Comparison of ENCODE assay signal across 11 cellular contexts in the genomic region with DNA sequence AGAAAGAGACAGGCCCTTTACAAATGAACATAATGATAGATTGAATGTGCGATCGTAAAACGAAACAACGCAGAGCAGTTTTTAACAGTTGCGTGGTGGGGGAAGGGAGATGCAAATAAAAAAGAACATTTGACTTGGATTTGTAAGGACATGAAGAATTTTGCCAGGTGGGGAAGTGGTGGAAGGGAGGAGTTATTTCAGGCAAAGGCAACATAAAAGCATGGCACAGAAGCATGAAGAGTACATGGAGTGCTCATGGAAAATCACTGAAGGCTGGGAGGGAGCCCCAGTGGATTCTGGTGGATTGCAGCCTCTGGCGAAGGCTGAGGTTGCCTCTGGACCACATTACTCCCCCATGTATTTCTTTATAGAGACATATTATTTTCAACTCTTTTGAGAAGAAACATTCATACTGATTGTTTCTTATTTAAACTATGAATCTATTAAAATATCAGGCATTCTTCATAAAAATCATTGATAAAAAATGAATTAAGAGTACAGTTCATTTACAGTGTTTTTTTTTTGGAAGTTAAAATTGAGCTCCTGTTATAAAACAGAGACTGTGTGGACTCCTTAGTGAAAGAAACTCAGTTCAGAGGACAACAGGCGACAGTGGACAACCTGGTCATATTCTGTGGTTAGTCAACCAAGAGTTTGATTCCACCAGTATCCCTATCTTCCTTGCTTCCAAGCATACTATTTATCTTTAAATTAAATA. TPM values are rescaled to one million over a fixed set of nuclear protein-coding genes. Genes with fewer than 3 reads are reported as not detected.
A peak's percentile ranks its signal among the peaks of the same experiment; 100 is the strongest.
DNase-seq lines count a peak whose midpoint lies in the region; ATAC-seq and TF ChIP-seq lines count a peak whose summit lies in the region.
"Had no signal": no experiment of that assay in that cellular context is flagged by ENCODE, and none has a peak within 500 bp of the region (broad histone marks: within the 10 kb centered on the region; RNA-seq: fewer than 3 reads in every experiment).

No MANE protein-coding gene starts in this region.

- H3K36me3 Mint-ChIP-seq in activated CD8-positive, alpha-beta T cell treated with anti-CD3 and anti-CD28 coated beads, Interleukin-2, amount 10 ng/mL, durations not matched to agents 7 days and 5 days (ENCODE audit: low read depth), result no peaks in the 10 kb centered on the region
- no peaks in the 10 kb centered on the region for H3K36me3 Mint-ChIP-seq in activated T-helper 2 cell treated with anti-CD3 and anti-CD28 coated beads, Interferon-gamma antibody, Interleukin-2, Interleukin-4, amounts not matched to agents 10 μg/mL and 5 μg/mL and 100 μg/mL, durations not matched to agents 14 hours and 24 hours and 36 hours (ENCODE audit: low read depth)

- peaks cover 4% of the 10 kb centered on the region; the same call in 1 of the 2 replicates for H3F3A ChIP-seq in PC-9 (ENCODE audit: insufficient read depth, low read depth)

- H3K27ac ChIP-seq in PC-9, result no peak overlapping the region
- H3K27ac ChIP-seq in heart right ventricle, result peak overlapping the region in 9 of 10 donors; percentile 34 to 82 (median 74)
- H3K27ac ChIP-seq in gastrocnemius medialis, result peak overlapping the region; percentile 35 to 63 (median 46)

- POLR2A ChIA-PET in PC-9 (lab: Charles Lee; ENCODE audit: unreplicated experiment), result interaction anchor here (0.7 kb wide), 1 partner anchor 214 kb away, joined by 3 read pairs; no protein-coding TSS in a partner anchor
- POLR2A ChIA-PET in activated CD8-positive, alpha-beta T cell treated with anti-CD3 and anti-CD28 coated beads, Interleukin-2, amount 10 ng/mL, durations not matched to agents 7 days and 5 days (lab: Charles Lee), result interaction anchor here (0.6 kb wide), 1 partner anchor 558 kb away, joined by 3 read pairs; no protein-coding TSS in a partner anchor

- H3K4me1 ChIP-seq in PC-9 (replicated peaks; ENCODE audit: insufficient read depth), result peaks cover 10% of the 10 kb centered on the region; the same call in 1 of the 2 replicates
- peaks cover 2 to 74% (median 59%) of the 10 kb centered on the region in 9 donors for H3K4me1 ChIP-seq in heart right ventricle
- H3K4me1 ChIP-seq in gastrocnemius medialis, result peaks cover 12 to 42% of the 10 kb centered on the region in 2 donors

- no peaks in the 10 kb centered on the region for H3K27me3 ChIP-seq in PC-9 (ENCODE audit: insufficient read depth, low read depth)
- H3K27me3 ChIP-seq in heart right ventricle, result no peaks in the 10 kb centered on the region
- no peaks in the 10 kb centered on the region for H3K27me3 ChIP-seq in gastrocnemius medialis
- H3K27me3 ChIP-seq: BE2C, upper lobe of right lung had no signal

- peaks cover 5% of the 10 kb centered on the region for H3K27me3 Mint-ChIP-seq in activated CD8-positive, alpha-beta T cell treated with anti-CD3 and anti-CD28 coated beads, Interleukin-2, amount 10 ng/mL, durations not matched to agents 7 days and 5 days (ENCODE audit: low read depth)
- H3K27me3 Mint-ChIP-seq in activated T-helper 2 cell treated with anti-CD3 and anti-CD28 coated beads, Interferon-gamma antibody, Interleukin-2, Interleukin-4, amounts not matched to agents 10 μg/mL and 5 μg/mL and 100 μg/mL, durations not matched to agents 14 hours and 24 hours and 36 hours (ENCODE audit: low read depth), result no peaks in the 10 kb centered on the region

- H4K20me1 ChIP-seq in PC-9 (ENCODE audit: insufficient read depth), result no peaks in the 10 kb centered on the region

- DNase-seq in PC-9 (no peak), heart right ventricle (no peak), gastrocnemius medialis (peak; percentile 25 to 32), A172 (ENCODE audit: low spot score) (no peak), NCI-H146 treated with DMSO at 0.1 percent for 48 hours (lab: John Stamatoyannopoulos, UW; ENCODE audit: unreplicated experiment) (no peak)
- DNase-seq in activated CD8-positive, alpha-beta T cell treated with anti-CD3 and anti-CD28 coated beads, Interleukin-2, amount 10 ng/mL, durations not matched to agents 7 days and 5 days, result no peak
- no peak for DNase-seq in activated T-helper 2 cell treated with anti-CD3 and anti-CD28 coated beads, Interferon-gamma antibody, Interleukin-2, Interleukin-4, amounts not matched to agents 10 μg/mL and 5 μg/mL and 100 μg/mL, durations not matched to agents 14 hours and 24 hours and 36 hours (ENCODE audit: low spot score)
- DNase-seq: BE2C, upper lobe of right lung had no signal

- ATAC-seq in GM19395 (IDR thresholded peaks at IDR 0.05; ENCODE audit: unreplicated experiment) (peak; percentile 17), heart right ventricle (peak in 3 of 8 donors; percentile 1 to 38 (median 13)), gastrocnemius medialis (peak; percentile 57 to 74)
- no peak for ATAC-seq in activated CD8-positive, alpha-beta T cell treated with anti-CD3 and anti-CD28 coated beads, Interleukin-2, amount 10 ng/mL, durations not matched to agents 7 days and 5 days

- no peaks in the 10 kb centered on the region for H3K9me2 ChIP-seq in PC-9 (ENCODE audit: insufficient read depth)

- peaks cover 2% of the 10 kb centered on the region for H3K4me1 Mint-ChIP-seq in activated CD8-positive, alpha-beta T cell treated with anti-CD3 and anti-CD28 coated beads, Interleukin-2, amount 10 ng/mL, durations not matched to agents 7 days and 5 days (ENCODE audit: low read depth)
- H3K4me1 Mint-ChIP-seq in activated T-helper 2 cell treated with anti-CD3 and anti-CD28 coated beads, Interferon-gamma antibody, Interleukin-2, Interleukin-4, amounts not matched to agents 10 μg/mL and 5 μg/mL and 100 μg/mL, durations not matched to agents 14 hours and 24 hours and 36 hours (ENCODE audit: low read depth), result peaks cover 6% of the 10 kb centered on the region

- H3K4me2 ChIP-seq in PC-9, result 0 out of 2 replicates have a peak overlapping the region, but pooled peaks have one; percentile 19

- CTCF ChIA-PET in PC-9 (lab: Charles Lee), result interaction anchor here (0.7 to 1.5 kb wide), 3 partner anchors 18 to 260 kb away, joined by 3 read pairs; no protein-coding TSS in a partner anchor
- CTCF ChIA-PET in activated CD8-positive, alpha-beta T cell treated with anti-CD3 and anti-CD28 coated beads, Interleukin-2, amount 10 ng/mL, durations not matched to agents 7 days and 5 days (lab: Charles Lee), result interaction anchor here (0.5 to 3.5 kb wide), 12 partner anchors 8 to 1937 kb away, joined by 3 to 13 read pairs (median 4); no protein-coding TSS in a partner anchor

- in situ Hi-C loops in gastrocnemius medialis (cut with MboI; ENCODE audit: low sequenced_read_pairs in 4 of 4), result loop anchor here in 2 of 4 donors (10.0 to 25.0 kb wide), 3 partner anchors 257 to 484 kb away; no protein-coding TSS in a partner anchor

- TF ChIP-seq POLR2A in gastrocnemius medialis (IDR thresholded peaks at IDR 0.05), result no peak

- H3K4me3 ChIP-seq in PC-9, result no peak overlapping the region
- H3K4me3 ChIP-seq in heart right ventricle, result no peak overlapping the region
- H3K4me3 ChIP-seq in gastrocnemius medialis, result no peak overlapping the region
- H3K4me3 ChIP-seq: upper lobe of right lung had no signal

- peaks cover 6% of the 10 kb centered on the region; the same call in 1 of the 2 replicates for H3K9me3 ChIP-seq in PC-9 (ENCODE audit: insufficient read depth, low read depth)
- peaks cover 0 to 15% (median 2%) of the 10 kb centered on the region in 11 donors for H3K9me3 ChIP-seq in heart right ventricle
- no peaks in the 10 kb centered on the region for H3K9me3 ChIP-seq in gastrocnemius medialis
- H3K9me3 ChIP-seq: upper lobe of right lung had no signal

- no peak overlapping the region for H3K4me3 Mint-ChIP-seq in activated CD8-positive, alpha-beta T cell treated with anti-CD3 and anti-CD28 coated beads, Interleukin-2, amount 10 ng/mL, durations not matched to agents 7 days and 5 days
- H3K4me3 Mint-ChIP-seq in activated T-helper 2 cell treated with anti-CD3 and anti-CD28 coated beads, Interferon-gamma antibody, Interleukin-2, Interleukin-4, amounts not matched to agents 10 μg/mL and 5 μg/mL and 100 μg/mL, durations not matched to agents 14 hours and 24 hours and 36 hours (ENCODE audit: low read depth), result no peak overlapping the region
- H3K4me3 Mint-ChIP-seq: T-helper 2 cell treated with Interferon-gamma antibody and Interleukin-4, amounts not matched to agents 5 μg/mL and 100 μg/mL, for 36 hours had no signal

- peaks cover 5% of the 10 kb centered on the region; the same call in 1 of the 2 replicates for H3K36me3 ChIP-seq in PC-9 (ENCODE audit: low read depth)
- H3K36me3 ChIP-seq in heart right ventricle, result peaks cover 0 to 16% (median 0%) of the 10 kb centered on the region in 9 donors
- H3K36me3 ChIP-seq in gastrocnemius medialis, result no peaks in the 10 kb centered on the region
- H3K36me3 ChIP-seq: BE2C, upper lobe of right lung had no signal

- TF ChIP-seq CTCF in PC-9 (conservative IDR thresholded peaks at IDR 0.05), result no peak
- no peak for TF ChIP-seq CTCF in heart right ventricle (IDR thresholded peaks at IDR 0.05)
- no peak for TF ChIP-seq CTCF in gastrocnemius medialis (IDR thresholded peaks at IDR 0.05 in 4 of 5, conservative IDR thresholded peaks at IDR 0.05 in 1 of 5)

- H3K27ac Mint-ChIP-seq in activated CD8-positive, alpha-beta T cell treated with anti-CD3 and anti-CD28 coated beads, Interleukin-2, amount 10 ng/mL, durations not matched to agents 7 days and 5 days, result no peak overlapping the region
- H3K27ac Mint-ChIP-seq in activated T-helper 2 cell treated with anti-CD3 and anti-CD28 coated beads, Interferon-gamma antibody, Interleukin-2, Interleukin-4, amounts not matched to agents 10 μg/mL and 5 μg/mL and 100 μg/mL, durations not matched to agents 14 hours and 24 hours and 36 hours, result no peak overlapping the region
- H3K27ac Mint-ChIP-seq: T-helper 2 cell treated with Interferon-gamma antibody and Interleukin-4, amounts not matched to agents 5 μg/mL and 100 μg/mL, for 36 hours had no signal

- H3K9me3 Mint-ChIP-seq in activated CD8-positive, alpha-beta T cell treated with anti-CD3 and anti-CD28 coated beads, Interleukin-2, amount 10 ng/mL, durations not matched to agents 7 days and 5 days (ENCODE audit: insufficient read depth), result peaks cover 3% of the 10 kb centered on the region
- H3K9me3 Mint-ChIP-seq in activated T-helper 2 cell treated with anti-CD3 and anti-CD28 coated beads, Interferon-gamma antibody, Interleukin-2, Interleukin-4, amounts not matched to agents 10 μg/mL and 5 μg/mL and 100 μg/mL, durations not matched to agents 14 hours and 24 hours and 36 hours, result peaks cover 11% of the 10 kb centered on the region

- WGBS in heart right ventricle, 2 donors, result 94 to 96% methylated on average over 7 of the region's 7 CpGs

- peaks cover 5% of the 10 kb centered on the region; the same call in 1 of the 2 replicates for H3K79me2 ChIP-seq in PC-9 (ENCODE audit: low read depth)

- H2AFZ ChIP-seq in PC-9, result no peak overlapping the region

- intact Hi-C loops in PC-9 (cut with micrococcal nuclease; ENCODE audit: unreplicated experiment) (loop anchor here (1.0 to 10.0 kb wide), 4 partner anchors 213 to 641 kb away; a partner anchor contains a TSS), heart right ventricle (cut with DNase I) (loop anchor here in 8 of 10 donors (2.0 to 10.0 kb wide), 8 partner anchors 57 to 497 kb away; a partner anchor contains a TSS), gastrocnemius medialis (cut with DNase I; ENCODE audit: low total_unique reads) (loop anchor here (1.0 to 10.0 kb wide), 5 partner anchors 57 to 494 kb away; a partner anchor contains a TSS)
- intact Hi-C loops in activated T-helper 2 cell treated with anti-CD3 and anti-CD28 coated beads, Interferon-gamma antibody, Interleukin-2, Interleukin-4, amounts not matched to agents 10 μg/mL and 5 μg/mL and 100 μg/mL, durations not matched to agents 14 hours and 24 hours and 36 hours (cut with micrococcal nuclease), result loop anchor here (1.0 kb wide), 2 partner anchors 314 to 495 kb away; no protein-coding TSS in a partner anchor

- BruUV-seq in PC-9 (replicated peaks; lab: Mats Ljungman, UMichigan), result no TSS peak

RNA-seq across cellular contexts. Expression of a gene that starts 57.5 kb away (rescaled TPM):
- total RNA-seq in PC-9 (2021) (13.9 and 19.6 TPM in 2 replicates), heart right ventricle (10 to 100 TPM; 18.2 to 38.3 (median 28.5) TPM), gastrocnemius medialis (10 to 100 TPM in 2 of 4 donors, 1 to 10 TPM in 2; 7.7 to 19.3 (median 12.0) TPM)
- polyA plus RNA-seq in heart right ventricle, result 10 to 100 TPM in 1 of 2 donors, 1 to 10 TPM in 1; 7.1 to 15.2 TPM
- not detected for total RNA-seq in activated CD8-positive, alpha-beta T cell treated with anti-CD3 and anti-CD28 coated beads, Interleukin-2, amount 10 ng/mL, durations not matched to agents 7 days and 5 days
- 8.3 and 9.0 TPM in 2 replicates for total RNA-seq in A172 (2014; rRNA removed; shearing (Covaris generic))
- total RNA-seq in activated T-helper 2 cell treated with anti-CD3 and anti-CD28 coated beads, Interferon-gamma antibody, Interleukin-2, Interleukin-4, amounts not matched to agents 10 μg/mL and 5 μg/mL and 100 μg/mL, durations not matched to agents 14 hours and 24 hours and 36 hours, result 1.5 and 2.0 TPM in 2 replicates

Comparison
In these comparisons a context has a peak if more than half of its experiments do, and no peak if none do; other contexts are left out.
1. DNase-seq: peak in gastrocnemius medialis (2 of 2); none in PC-9 (0 of 2), heart right ventricle (0 of 2), activated CD8-positive, alpha-beta T cell treated with anti-CD3 and anti-CD28 coated beads, Interleukin-2, amount 10 ng/mL, durations not matched to agents 7 days and 5 days (single experiment), A172 (single experiment), NCI-H146 treated with DMSO at 0.1 percent for 48 hours (single experiment) and activated T-helper 2 cell treated with anti-CD3 and anti-CD28 coated beads, Interferon-gamma antibody, Interleukin-2, Interleukin-4, amounts not matched to agents 10 μg/mL and 5 μg/mL and 100 μg/mL, durations not matched to agents 14 hours and 24 hours and 36 hours (single experiment).